Comparison of ENCODE assay signal across 21 cellular contexts in the genomic region with DNA sequence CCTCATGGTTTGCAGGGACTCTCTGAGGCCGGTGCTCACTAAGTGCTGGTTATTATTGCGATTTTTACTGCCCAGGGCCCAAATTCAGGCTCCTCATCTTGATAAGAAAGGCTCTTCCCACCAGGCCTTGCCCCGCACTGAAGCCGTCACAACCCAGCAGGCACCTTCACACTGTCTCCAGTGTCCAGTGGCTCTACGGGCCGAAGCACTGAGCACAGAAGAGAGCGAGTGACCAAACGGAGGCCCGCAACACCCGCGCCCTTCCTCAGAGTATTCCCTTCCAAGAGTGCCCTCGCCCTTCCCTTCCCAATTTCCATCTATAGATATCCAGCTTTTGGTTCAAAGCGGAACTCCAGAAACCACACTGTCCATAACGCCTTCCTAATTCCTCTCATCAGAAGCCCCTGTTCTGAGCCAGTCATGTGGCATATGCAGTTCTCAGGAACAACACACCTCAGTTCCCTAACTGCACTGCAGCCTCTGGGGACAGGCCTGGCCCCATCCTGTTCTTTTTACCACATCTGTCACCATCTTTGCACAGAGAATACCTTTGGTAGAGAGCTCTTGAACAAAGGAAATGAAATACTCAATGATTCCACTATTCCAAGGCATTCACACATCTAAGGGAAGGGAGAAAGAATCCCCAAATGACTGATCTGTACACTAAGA. TPM values are rescaled to one million over a fixed set of nuclear protein-coding genes. Genes with fewer than 3 reads are reported as not detected.
"Had no signal": no experiment of that assay in that cellular context is flagged by ENCODE, and none has a peak within 500 bp of the region (broad histone marks: within the 10 kb centered on the region; RNA-seq: fewer than 3 reads in every experiment).

No MANE protein-coding gene starts in this region.

- H3K27me3 Mint-ChIP-seq: activated CD4-positive, alpha-beta memory T cell treated with anti-CD3 and anti-CD28 coated beads, Interleukin-2, amount 10 ng/mL, durations not matched to agents 7 days and 5 days; activated CD4-positive, alpha-beta T cell treated with anti-CD3 and anti-CD28 coated beads, Interleukin-2, amount 10 ng/mL, durations not matched to agents 24 days and 14 days; naive thymus-derived CD8-positive, alpha-beta T cell had no signal

- H3K36me3 ChIP-seq: esophagus muscularis mucosa, thoracic aorta, upper lobe of left lung had no signal

- H3K9me3 ChIP-seq: esophagus muscularis mucosa, thoracic aorta, upper lobe of left lung had no signal

- H3K27ac Mint-ChIP-seq: activated CD4-positive, alpha-beta memory T cell treated with anti-CD3 and anti-CD28 coated beads, Interleukin-2, amount 10 ng/mL, durations not matched to agents 7 days and 5 days; activated CD4-positive, alpha-beta T cell treated with anti-CD3 and anti-CD28 coated beads, Interleukin-2, amount 10 ng/mL, durations not matched to agents 24 days and 14 days; activated naive CD4-positive, alpha-beta T cell treated with anti-CD3 and anti-CD28 coated beads, Interleukin-2, amount 10 ng/mL, durations not matched to agents 7 days and 5 days; mesothelial cell of epicardium had no signal

- H3K4me3 Mint-ChIP-seq: activated CD4-positive, alpha-beta memory T cell treated with anti-CD3 and anti-CD28 coated beads, Interleukin-2, amount 10 ng/mL, durations not matched to agents 7 days and 5 days; activated CD4-positive, alpha-beta T cell treated with anti-CD3 and anti-CD28 coated beads, Interleukin-2, amount 10 ng/mL, durations not matched to agents 24 days and 14 days; activated naive CD4-positive, alpha-beta T cell treated with anti-CD3 and anti-CD28 coated beads, Interleukin-2, amount 10 ng/mL, durations not matched to agents 7 days and 5 days; mesothelial cell of epicardium; naive thymus-derived CD8-positive, alpha-beta T cell had no signal

- H3K36me3 Mint-ChIP-seq: activated naive CD4-positive, alpha-beta T cell treated with anti-CD3 and anti-CD28 coated beads, Interleukin-2, amount 10 ng/mL, durations not matched to agents 7 days and 5 days; mesothelial cell of epicardium; naive thymus-derived CD8-positive, alpha-beta T cell had no signal

- H3K9me3 Mint-ChIP-seq: activated CD4-positive, alpha-beta memory T cell treated with anti-CD3 and anti-CD28 coated beads, Interleukin-2, amount 10 ng/mL, durations not matched to agents 7 days and 5 days; activated CD4-positive, alpha-beta T cell treated with anti-CD3 and anti-CD28 coated beads, Interleukin-2, amount 10 ng/mL, durations not matched to agents 24 days and 14 days; activated naive CD4-positive, alpha-beta T cell treated with anti-CD3 and anti-CD28 coated beads, Interleukin-2, amount 10 ng/mL, durations not matched to agents 7 days and 5 days; mesothelial cell of epicardium; naive thymus-derived CD8-positive, alpha-beta T cell had no signal

- H3K27ac ChIP-seq: thoracic aorta, upper lobe of left lung, VCaP had no signal

- H3K4me1 Mint-ChIP-seq: activated CD4-positive, alpha-beta memory T cell treated with anti-CD3 and anti-CD28 coated beads, Interleukin-2, amount 10 ng/mL, durations not matched to agents 7 days and 5 days; activated naive CD4-positive, alpha-beta T cell treated with anti-CD3 and anti-CD28 coated beads, Interleukin-2, amount 10 ng/mL, durations not matched to agents 7 days and 5 days had no signal

- H3K4me3 ChIP-seq: esophagus muscularis mucosa, thoracic aorta, upper lobe of left lung had no signal

- DNase-seq: activated CD4-positive, alpha-beta memory T cell treated with anti-CD3 and anti-CD28 coated beads, Interleukin-2, amount 10 ng/mL, durations not matched to agents 7 days and 5 days; activated CD4-positive, alpha-beta T cell treated with anti-CD3 and anti-CD28 coated beads, Interleukin-2, amount 10 ng/mL, durations not matched to agents 24 days and 14 days; activated effector memory CD4-positive, alpha-beta T cell treated with anti-CD3 and anti-CD28 coated beads, Interleukin-2, amount 50 U/mL, for 16 hours; activated naive CD4-positive, alpha-beta T cell treated with anti-CD3 and anti-CD28 coated beads, Interleukin-2, amount 10 ng/mL, durations not matched to agents 7 days and 5 days; amygdala; caudate nucleus; effector memory CD4-positive, alpha-beta T cell; hypothalamus; left ventricle myocardium superior; mammary epithelial cell; naive thymus-derived CD8-positive, alpha-beta T cell; nucleus accumbens; stimulated activated CD4-positive, alpha-beta T cell treated with anti-CD3 and anti-CD28 coated beads, Interleukin-4, amount 100 ng/mL, for 1 hour; stimulated activated naive CD4-positive, alpha-beta T cell treated with Interleukin-2 at 50 U/mL for 16 hours; upper lobe of left lung had no signal

- H3K27me3 ChIP-seq: esophagus muscularis mucosa, upper lobe of left lung had no signal

RNA-seq across cellular contexts. Expression of a gene that starts 15.1 kb away (rescaled TPM):
- total RNA-seq: activated CD4-positive, alpha-beta memory T cell treated with anti-CD3 and anti-CD28 coated beads, Interleukin-2, amount 10 ng/mL, durations not matched to agents 7 days and 5 days; activated CD4-positive, alpha-beta T cell treated with anti-CD3 and anti-CD28 coated beads, Interleukin-2, amount 10 ng/mL, durations not matched to agents 24 days and 14 days; dermis microvascular lymphatic vessel endothelial cell; esophagus muscularis mucosa; left ventricle myocardium superior; mammary epithelial cell; T-helper 2 cell treated with Interferon-gamma antibody and Interleukin-4, amounts not matched to agents 100 ng/mL and 5 ng/mL, for 36 hours; thoracic aorta had no signal
